ENCODE assay signal across 8 cellular contexts in the genomic region with DNA sequence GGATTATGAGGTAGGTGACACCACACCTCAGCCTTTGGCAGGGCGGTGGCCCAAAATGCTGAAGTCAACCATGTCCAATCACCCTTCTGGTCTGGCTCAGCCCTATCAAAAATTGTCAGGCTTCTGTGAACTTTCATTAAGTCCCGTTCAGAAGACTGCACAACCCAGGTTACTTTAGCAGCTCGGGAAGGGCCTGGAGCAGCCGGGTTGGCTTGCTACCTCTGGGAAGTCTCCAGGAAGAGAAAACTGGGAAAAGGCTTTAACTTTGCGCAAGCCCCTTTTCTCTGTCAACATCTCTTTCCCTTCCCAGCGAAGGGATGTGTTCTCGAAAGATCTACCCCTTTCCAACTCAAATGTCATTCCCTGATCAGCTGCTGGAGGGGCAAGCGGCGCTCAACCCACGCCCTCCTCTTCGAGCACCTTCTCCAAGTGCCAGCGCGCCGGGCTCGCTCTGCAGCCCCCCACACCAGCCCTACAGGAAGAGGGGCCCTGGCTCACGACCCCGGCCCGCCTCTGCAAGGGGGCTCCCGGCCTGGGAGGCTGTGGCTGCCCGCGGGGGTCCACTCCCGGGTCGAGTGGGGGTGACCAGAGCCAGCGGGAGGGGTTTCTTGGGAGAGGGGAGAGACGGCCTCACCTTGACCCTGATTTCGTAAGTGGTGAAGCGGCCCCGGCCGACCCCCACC. TPM values are rescaled to one million over a fixed set of nuclear protein-coding genes. Genes with fewer than 3 reads are reported as not detected.
DNase-seq lines count a peak whose midpoint lies in the region; ATAC-seq and TF ChIP-seq lines count a peak whose summit lies in the region.

No MANE protein-coding gene starts in this region.

- H3K36me3 ChIP-seq in OCI-LY1 (ENCODE audit: insufficient read depth, low read length) (peaks cover 10% of the 10 kb centered on the region; the same call in 1 of the 2 replicates), adipocyte (ENCODE audit: control insufficient read depth, insufficient read depth, low read length, severe bottlenecking) (peaks cover 6% of the 10 kb centered on the region), heart left ventricle (no peaks in the 10 kb centered on the region)

- H3K4me2 ChIP-seq in OCI-LY1 (ENCODE audit: low read length): peak overlapping the region; percentile 85

- H3K4me3 Mint-ChIP-seq in osteocyte (ENCODE audit: unreplicated experiment): peak overlapping the region; percentile 86

- H3K27ac ChIP-seq in OCI-LY1 (ENCODE audit: low read depth, low read length, poor library complexity, severe bottlenecking): peak overlapping the region; percentile 80
- H3K27ac ChIP-seq in heart left ventricle: peak overlapping the region; percentile 90 to 100 (median 97)

- CTCF ChIA-PET in AG04449 (lab: Yijun Ruan, JAX): interaction anchor here (0.8 to 1.8 kb wide), 3 partner anchors 10 to 232 kb away, joined by 3 to 7 read pairs (median 3); no protein-coding TSS in a partner anchor

- no peaks in the 10 kb centered on the region for H3K27me3 Mint-ChIP-seq in osteocyte (ENCODE audit: unreplicated experiment)

- intact Hi-C loops in heart left ventricle (cut with DNase I): loop anchor here in 4 of 10 donors (2.0 to 10.0 kb wide), 5 partner anchors 35 to 303 kb away; partner anchors contain the start of genes AFG1L (in 3 of the 4), OSTM1 (in 1 of the 4) and SEC63 (in 1 of the 4)

- H3K4me1 ChIP-seq in OCI-LY1 (ENCODE audit: insufficient read depth, low read length, severe bottlenecking) (peaks cover 38% of the 10 kb centered on the region), adipocyte (ENCODE audit: control insufficient read depth, insufficient read depth, low read length) (peaks cover 8% of the 10 kb centered on the region), heart left ventricle (peaks cover under 1 to 53% (median 35%) of the 10 kb centered on the region in 12 donors)

- TF ChIP-seq CTCF in AG04449 (IDR thresholded peaks at IDR 0.05; ENCODE audit: insufficient read depth, low read length, missing control alignments) (no peak), OCI-LY1 (IDR thresholded peaks at IDR 0.05; ENCODE audit: low read length) (no peak), heart left ventricle (IDR thresholded peaks at IDR 0.05) (no peak), osteocyte (IDR thresholded peaks at IDR 0.05) (no peak)

- peaks cover 25% of the 10 kb centered on the region for H3K4me1 Mint-ChIP-seq in osteocyte (ENCODE audit: unreplicated experiment)

- no peaks in the 10 kb centered on the region for H4K20me1 ChIP-seq in OCI-LY1 (ENCODE audit: insufficient read depth, low read length)

- H3K9ac ChIP-seq in OCI-LY1 (ENCODE audit: low read length) (peak overlapping the region; percentile 82), adipocyte (ENCODE audit: low read length) (peak overlapping the region; percentile 88)

- no peak overlapping the region for H2AFZ ChIP-seq in OCI-LY1 (ENCODE audit: low read length)

- H3K9me3 Mint-ChIP-seq in osteocyte (ENCODE audit: unreplicated experiment): no peaks in the 10 kb centered on the region

- H3K79me2 ChIP-seq in OCI-LY1 (ENCODE audit: insufficient read depth, low read length): peaks cover 41% of the 10 kb centered on the region

- H3K4me3 ChIP-seq in AG04449 (ENCODE audit: low read depth, low read length) (peak overlapping the region; percentile 89), OCI-LY1 (ENCODE audit: low read depth, low read length, poor library complexity, severe bottlenecking) (peak overlapping the region; percentile 78), adipocyte (ENCODE audit: low read length) (peak overlapping the region; percentile 82), heart left ventricle (peak overlapping the region; percentile 65 to 100 (median 89))

- no peak for DNase-seq in AG04449 (ENCODE audit: low read depth, low spot score)
- peak; percentile 67 for DNase-seq in adipocyte (ENCODE audit: low read depth)
- DNase-seq in heart left ventricle: peak in 3 of 5 donors; percentile 39 to 75 (median 45)
- no peak for DNase-seq in osteocyte (ENCODE audit: extremely low spot score, unreplicated experiment)
- no peak for DNase-seq in NCI-H1694 treated with DMSO at 0.1 percent for 48 hours (lab: John Stamatoyannopoulos, UW)

- TF ChIP-seq POLR2A in GM18505 (IDR thresholded peaks at IDR 0.05; ENCODE audit: borderline replicate concordance, extremely low read depth, insufficient read depth, insufficient read length) (no peak), heart left ventricle (IDR thresholded peaks at IDR 0.05) (no peak)

- H3K27ac Mint-ChIP-seq in osteocyte (ENCODE audit: unreplicated experiment): peak overlapping the region; percentile 97

- H3K9me2 ChIP-seq in OCI-LY1 (ENCODE audit: low read depth, low read length): no peaks in the 10 kb centered on the region

- peaks cover 5% of the 10 kb centered on the region for H3K36me3 Mint-ChIP-seq in osteocyte (ENCODE audit: unreplicated experiment)

- WGBS in heart left ventricle, 4 donors: 0 to 1% (median 0%) methylated on average over 20 to 29 of the region's 29 CpGs

- POLR2A ChIA-PET in AG04449 (lab: Yijun Ruan, JAX): interaction anchor here (1.0 to 1.2 kb wide), 2 partner anchors 9 to 34 kb away, joined by 4 to 6 read pairs; partner anchors contain the start of gene AFG1L

- peak; percentile 1 for ATAC-seq in GM18505 (IDR thresholded peaks at IDR 0.05; ENCODE audit: unreplicated experiment)
- ATAC-seq in HG03095 (IDR thresholded peaks at IDR 0.05; ENCODE audit: unreplicated experiment): peak; percentile 10
- ATAC-seq in heart left ventricle: peak in 3 of 4 donors; percentile 9 to 44 (median 30)

- no peaks in the 10 kb centered on the region for H3K9me3 ChIP-seq in OCI-LY1 (ENCODE audit: low read length)
- H3K9me3 ChIP-seq in adipocyte (ENCODE audit: control insufficient read depth, low read length): no peaks in the 10 kb centered on the region
- no peaks in the 10 kb centered on the region for H3K9me3 ChIP-seq in heart left ventricle

- no peaks in the 10 kb centered on the region for H3F3A ChIP-seq in OCI-LY1 (ENCODE audit: insufficient read depth, low read length)

- H3K27me3 ChIP-seq in OCI-LY1 (ENCODE audit: insufficient read depth, low read length) (no peaks in the 10 kb centered on the region), adipocyte (replicated peaks; ENCODE audit: control insufficient read depth, insufficient read depth, low read length) (no peaks in the 10 kb centered on the region), heart left ventricle (no peaks in the 10 kb centered on the region)

RNA-seq across cellular contexts. Expression of gene SNX3, which starts 0.6 kb away (rescaled TPM):
- total RNA-seq in heart left ventricle (100 to 1,000 TPM; 180 to 259 (median 241) TPM), osteocyte (166 and 171 TPM in 2 replicates)
- polyA plus RNA-seq in heart left ventricle: 100 to 1,000 TPM; 214 to 229 TPM

RNA-seq across cellular contexts. Expression of gene AFG1L, which starts 34.6 kb away (rescaled TPM):
- total RNA-seq in heart left ventricle: 10 to 100 TPM in 6 of 9 donors, 1 to 10 TPM in 3; 1.9 to 16.6 (median 11.1) TPM
- 1 to 10 TPM; 3.0 to 5.3 TPM for polyA plus RNA-seq in heart left ventricle
- total RNA-seq in osteocyte: 7.3 and 9.5 TPM in 2 replicates

Comparison
In these comparisons a context has a peak if more than half of its experiments do, and no peak if none do; other contexts are left out.
1. DNase-seq: peak in adipocyte (single experiment) and heart left ventricle (3 of 5); none in AG04449 (single experiment), osteocyte (single experiment) and NCI-H1694 treated with DMSO at 0.1 percent for 48 hours (single experiment).
2. Peak in every context shown above with its lines, with median percentiles within 50 percentile points of each other: H3K4me3 ChIP-seq and ATAC-seq.